Comparison of ENCODE assay signal across 12 cellular contexts in genomic region chr2:119475857-119476244, GRCh38. TPM values are rescaled to one million over a fixed set of nuclear protein-coding genes. Genes with fewer than 3 reads are reported as not detected.
A peak's percentile ranks its signal among the peaks of the same experiment; 100 is the strongest.
DNase-seq lines count a peak whose midpoint lies in the region; ATAC-seq and TF ChIP-seq lines count a peak whose summit lies in the region.
"Had no signal": no experiment of that assay in that cellular context is flagged by ENCODE, and none has a peak within 500 bp of the region (broad histone marks: within the 10 kb centered on the region; RNA-seq: fewer than 3 reads in every experiment).

No MANE protein-coding gene starts in this region.

- no TSS peak for BruUV-seq in HCT116 (replicated peaks; lab: Mats Ljungman, UMichigan)

- intact Hi-C loops in Right ventricle myocardium inferior (cut with DNase I) (loop anchor here (1.0 to 5.0 kb wide), 3 partner anchors 69 to 259 kb away; no protein-coding TSS in a partner anchor), cardiac septum (cut with DNase I) (loop anchor here (1.0 to 10.0 kb wide), 3 partner anchors 69 to 591 kb away; no protein-coding TSS in a partner anchor), HCT116 (cut with micrococcal nuclease) (loop anchor here (1.0 to 10.0 kb wide), 2 partner anchors 69 to 181 kb away; no protein-coding TSS in a partner anchor), left colon (cut with DNase I, micrococcal nuclease) (loop anchor here (2.0 to 10.0 kb wide), 2 partner anchors 69 to 71 kb away; no protein-coding TSS in a partner anchor), sigmoid colon (cut with DNase I) (loop anchor here (1.0 to 5.0 kb wide), 2 partner anchors 69 to 594 kb away; no protein-coding TSS in a partner anchor)

- H3K27me3 ChIP-seq in HCT116 (ENCODE audit: insufficient read depth, low read length) (no peaks in the 10 kb centered on the region), sigmoid colon (peaks cover 0 to 9% (median 0%) of the 10 kb centered on the region in 3 donors)

- H3K9ac ChIP-seq in HCT116 (ENCODE audit: low read length), result no peak overlapping the region

- H2AFZ ChIP-seq in HCT116 (ENCODE audit: low read depth, low read length, poor library complexity, severe bottlenecking), result peak overlapping the region; percentile 98

- CTCF ChIA-PET in HCT116 (lab: Charles Lee), result interaction anchor here (0.8 to 2.5 kb wide), 23 partner anchors 9 to 595 kb away, joined by 3 to 16 read pairs (median 6); partner anchors contain the start of gene TMEM37

- POLR2A ChIA-PET in HCT116 (lab: Charles Lee), result no interaction called here

- peak overlapping the region; percentile 72; the same call in 1 of the 2 replicates for H3K4me2 ChIP-seq in HCT116 (ENCODE audit: low read length)

- H3K9me3 ChIP-seq in HCT116 (ENCODE audit: control insufficient read depth in 1 of 2, insufficient read depth in 1 of 2, low read depth in 1 of 2, low read length in 2 of 2), result no peaks in the 10 kb centered on the region
- H3K9me3 ChIP-seq in sigmoid colon, result no peaks in the 10 kb centered on the region

- ATAC-seq in Right ventricle myocardium inferior, result peak; percentile 4
- no peak for ATAC-seq in HCT116
- ATAC-seq in left colon, result peak; percentile 14
- ATAC-seq in GM18909 (IDR thresholded peaks at IDR 0.05; ENCODE audit: poor library complexity, unreplicated experiment), result no peak
- ATAC-seq: CD8-positive, alpha-beta T cell had no signal

- no peaks in the 10 kb centered on the region for H3K79me2 ChIP-seq in HCT116 (ENCODE audit: insufficient read depth, low read length)

- WGBS in sigmoid colon, 2 donors, result 79 to 84% methylated on average over 6 of the region's 6 CpGs

- no peak for TF ChIP-seq EP300 in sigmoid colon (IDR thresholded peaks at IDR 0.05)

- RAD21 ChIA-PET in HCT116 (lab: Charles Lee; ENCODE audit: low non-redundant PET in 1 of 2, low total read pairs in 2 of 2, uncharacterized antibody in 2 of 2, unreplicated experiment in 2 of 2), result interaction anchor here (0.9 to 1.0 kb wide), 2 partner anchors 42 to 44 kb away, joined by 3 read pairs; partner anchors contain the start of gene TMEM37 (in 1 of the 2)

- no peak for DNase-seq in Right ventricle myocardium inferior (ENCODE audit: missing footprints)
- DNase-seq in cardiac septum (ENCODE audit: low spot score), result no peak
- no peak for DNase-seq in HCT116 (ENCODE audit: low read depth, low spot score)
- no peak for DNase-seq in left colon
- DNase-seq in sigmoid colon, result peak; percentile 46
- DNase-seq in SKM-1 treated with dmso at 0.1 percent for 144 hours (lab: John Stamatoyannopoulos, UW; ENCODE audit: unreplicated experiment), result no peak
- DNase-seq in stimulated activated CD4-positive, alpha-beta T cell treated with anti-CD3 and anti-CD28 coated beads, Interleukin-2, amount 100 ng/mL, for 48 hours, result no peak
- DNase-seq: SIG-M5 had no signal

- H3K4me3 ChIP-seq in HCT116 (replicated peaks in 1 of 2; ENCODE audit: low read depth in 1 of 2, low read length in 2 of 2) (no peak overlapping the region), sigmoid colon (no peak overlapping the region)

- TF ChIP-seq CTCF in HCT116 (IDR thresholded peaks at IDR 0.05 in 2 of 3, conservative IDR thresholded peaks at IDR 0.05 in 1 of 3; ENCODE audit: borderline replicate concordance in 1 of 3, insufficient read depth in 1 of 3, low read depth in 2 of 3, low read length in 2 of 3), result no peak
- no peak for TF ChIP-seq CTCF in sigmoid colon (IDR thresholded peaks at IDR 0.05)

- TF ChIP-seq POLR2A in HCT116 (IDR thresholded peaks at IDR 0.05; ENCODE audit: borderline replicate concordance, extremely low read depth, insufficient read depth, insufficient read length), result no peak
- no peak for TF ChIP-seq POLR2A in sigmoid colon (IDR thresholded peaks at IDR 0.05)

- peaks cover 0 to 7% of the 10 kb centered on the region in 2 experiments; a peak in 2 of 4 replicates for H3K4me1 ChIP-seq in HCT116 (ENCODE audit: control insufficient read depth in 1 of 2, insufficient read depth in 2 of 2, low read length in 2 of 2)
- peaks cover 0 to 5% (median 0%) of the 10 kb centered on the region in 4 donors for H3K4me1 ChIP-seq in sigmoid colon

- H3K36me3 ChIP-seq in HCT116 (ENCODE audit: control insufficient read depth in 1 of 2, insufficient read depth in 2 of 2, low read length in 2 of 2), result no peaks in the 10 kb centered on the region
- no peaks in the 10 kb centered on the region for H3K36me3 ChIP-seq in sigmoid colon

- no peak overlapping the region for H3K27ac ChIP-seq in HCT116 (ENCODE audit: low read depth, low read length)
- H3K27ac ChIP-seq in sigmoid colon, result no peak overlapping the region
- H3K27ac ChIP-seq: HL-60 had no signal

- no peak for TF ChIP-seq RAD21 in HCT116 (IDR thresholded peaks at IDR 0.05; ENCODE audit: low read depth)

- H3K9me2 ChIP-seq in HCT116 (ENCODE audit: insufficient read depth), result no peaks in the 10 kb centered on the region

- no peaks in the 10 kb centered on the region for H4K20me1 ChIP-seq in HCT116 (ENCODE audit: insufficient read depth)

TF ChIP-seq in HCT116, 20 proteins besides CTCF, POLR2A, EP300 and RAD21:
- TF ChIP-seq MAX (IDR thresholded peaks at IDR 0.05) (no peak), EZH2 (IDR thresholded peaks at IDR 0.05) (no peak), REST (IDR thresholded peaks at IDR 0.05; ENCODE audit: low read depth) (no peak), CBX3 (IDR thresholded peaks at IDR 0.05; ENCODE audit: low read depth) (no peak)

RNA-seq across cellular contexts. Expression of gene TMEM37, which starts 44.2 kb away (rescaled TPM):
- 4.5 TPM for total RNA-seq in Right ventricle myocardium inferior
- 1.5 TPM for total RNA-seq in cardiac septum
- 2.3 TPM for total RNA-seq in HCT116 (2021; ENCODE audit: unreplicated experiment)
- 1.2 and 1.5 TPM in 2 replicates for polyA plus RNA-seq in HCT116 (2012)
- total RNA-seq in left colon, result 100 to 1,000 TPM in 1 of 2 donors, 10 to 100 TPM in 1; 71.8 to 119 TPM
- 1 to 10 TPM in 3 of 4 donors, under 1 TPM in 1; 0.55 to 6.1 (median 2.6) TPM for total RNA-seq in sigmoid colon
- 10 to 100 TPM; 45.0 to 96.9 (median 69.7) TPM for polyA plus RNA-seq in sigmoid colon
- total RNA-seq: CD8-positive, alpha-beta T cell had no signal

RNA-seq across cellular contexts. Expression of gene SCTR, which starts 48.4 kb away (rescaled TPM):
- total RNA-seq in Right ventricle myocardium inferior (0.41 TPM), cardiac septum (0.59 TPM), HCT116 (2021; ENCODE audit: unreplicated experiment) (not detected), left colon (under 1 TPM in 1 of 2 donors, not detected in 1; 0.45 TPM), sigmoid colon (not detected)
- 0.14 TPM in 1 of 2 replicates, not detected in the other for polyA plus RNA-seq in HCT116 (2012)
- under 1 TPM in 1 of 3 donors, not detected in 2; 0.16 TPM for polyA plus RNA-seq in sigmoid colon
- total RNA-seq: CD8-positive, alpha-beta T cell had no signal
- polyA plus RNA-seq: BJ had no signal

Comparison
In these comparisons a context has a peak if more than half of its experiments do, and no peak if none do; other contexts are left out.
1. ATAC-seq: peak in Right ventricle myocardium inferior (single experiment) and left colon (single experiment); none in HCT116 (single experiment) and GM18909 (single experiment).
2. RNA of gene TMEM37, which starts 44.2 kb away (total RNA-seq): 71.8 to 119 TPM in left colon; 4.5 TPM in Right ventricle myocardium inferior (single experiment), 0.55 to 6.1 TPM in sigmoid colon, 2.3 TPM in HCT116 (single experiment) and 1.5 TPM in cardiac septum (single experiment); every median in the first group is over 10 times any median in the second.